9 cellular contexts compared by ENCODE assay signal in genomic region chr5:179827684-179828083, GRCh38. TPM values are rescaled to one million over a fixed set of nuclear protein-coding genes. Genes with fewer than 3 reads are reported as not detected.
DNase-seq lines count a peak whose midpoint lies in the region; ATAC-seq, FAIRE-seq and TF ChIP-seq lines count a peak whose summit lies in the region.
"Had no signal": no experiment of that assay in that cellular context is flagged by ENCODE, and none has a peak within 500 bp of the region (broad histone marks: within the 10 kb centered on the region; RNA-seq: fewer than 3 reads in every experiment).

No MANE protein-coding gene starts in this region.

- peaks cover 26 to 43% of the 10 kb centered on the region in 2 experiments for H3K36me3 ChIP-seq in GM12878 (ENCODE audit: control insufficient read depth in 2 of 2, insufficient read depth in 2 of 2, low read length in 1 of 2)

- POLR2A ChIA-PET in GM12878 (lab: Charles Lee): interaction anchor here (1.1 kb wide), 2 partner anchors 9 to 28 kb away, joined by 4 to 6 read pairs; no protein-coding TSS in a partner anchor

- no peak overlapping the region for H3K4me2 ChIP-seq in GM12878 (ENCODE audit: control insufficient read depth, insufficient read depth)

- H3K9ac ChIP-seq in GM12878 (ENCODE audit: control insufficient read depth, insufficient read depth, low read length): no peak overlapping the region

- CTCF ChIA-PET in GM12878 (lab: Yijun Ruan, JAX): no interaction called here

- no peak for FAIRE-seq in GM12878 (lab: Jason Lieb, UNC)
- FAIRE-seq: TTC549 had no signal

- H3K4me3 ChIP-seq in GM12878: no peak overlapping the region

- peaks cover 0 to 2% (median 0%) of the 10 kb centered on the region in 7 donors for H3K9me3 Mint-ChIP-seq in CD14-positive monocyte
- H3K9me3 Mint-ChIP-seq in natural killer cell treated with Interleukin-12 subunit alpha and Interleukin-12 subunit beta and Interleukin-15 and Interleukin-18, amount 100 ng/mL, for 72 hours: no peaks in the 10 kb centered on the region

- no peaks in the 10 kb centered on the region for H3K27me3 ChIP-seq in GM12878 (replicated peaks in 1 of 2; ENCODE audit: control insufficient read depth in 2 of 2, insufficient read depth in 2 of 2, low read length in 1 of 2)

- ATAC-seq in GM12878 (peak; percentile 55), HG03095 (IDR thresholded peaks at IDR 0.05; ENCODE audit: unreplicated experiment) (no peak), HG02885 (IDR thresholded peaks at IDR 0.05; ENCODE audit: poor library complexity, unreplicated experiment) (no peak)
- peak in 1 of 2 donors; percentile 35 for ATAC-seq in natural killer cell treated with Interleukin-12 subunit alpha and Interleukin-12 subunit beta and Interleukin-15 and Interleukin-18, amount 100 ng/mL, for 72 hours

- peaks cover 93 to 99% of the 10 kb centered on the region in 2 donors for H3K36me3 Mint-ChIP-seq in CD14-positive monocyte
- peaks cover 26% of the 10 kb centered on the region for H3K36me3 Mint-ChIP-seq in natural killer cell treated with Interleukin-12 subunit alpha and Interleukin-12 subunit beta and Interleukin-15 and Interleukin-18, amount 100 ng/mL, for 72 hours

- 68% methylated on average over 9 of the region's 9 CpGs for WGBS in GM12878 (ENCODE audit: insufficient coverage, insufficient replicate concordance, low lambda C conversion rate, missing lambda C conversion rate)

- intact Hi-C loops in CD14-positive monocyte (cut with micrococcal nuclease) (loop anchor here in 1 of 2 donors (10.0 kb wide), 2 partner anchors 147 to 203 kb away; partner anchors contain the start of gene HNRNPH1), GM12878 (cut with micrococcal nuclease; ENCODE audit: unreplicated experiment) (no loop called here)

- DNase-seq in CD14-positive monocyte (ENCODE audit: low spot score): peak; percentile 88
- peak; percentile 86 for DNase-seq in NOMO-1 treated with dmso at 0.1 percent for 144 hours (lab: John Stamatoyannopoulos, UW; ENCODE audit: unreplicated experiment)
- DNase-seq in GM12878 (ENCODE audit: low read depth, low spot score): no peak
- no peak for DNase-seq in natural killer cell treated with Interleukin-12 subunit alpha and Interleukin-12 subunit beta and Interleukin-15 and Interleukin-18, amount 100 ng/mL, for 72 hours (ENCODE audit: low spot score)
- no peak for DNase-seq in NCI-H1048 (lab: John Stamatoyannopoulos, UW)
- no peak for DNase-seq in mesenteric fat pad (ENCODE audit: low spot score)

- H3K4me1 ChIP-seq in GM12878 (ENCODE audit: control insufficient read depth, insufficient read depth, low read length): 0 out of 2 replicates have a peak, but pooled peaks cover 2% of the 10 kb centered on the region

- TF ChIP-seq RAD21 in GM12878 (IDR thresholded peaks at IDR 0.05; ENCODE audit: insufficient read depth, low read depth, low read length): no peak

- peaks cover 6% of the 10 kb centered on the region for H3K79me2 ChIP-seq in GM12878 (ENCODE audit: control insufficient read depth, insufficient read depth, low read length)

- no peak overlapping the region for H3K27ac ChIP-seq in GM12878 (ENCODE audit: control insufficient read depth, insufficient read depth)

- H4K20me1 ChIP-seq in GM12878 (ENCODE audit: control insufficient read depth, insufficient read depth): peaks cover 8% of the 10 kb centered on the region

- peak; percentile 52; the same call in 1 of the 2 replicates for TF ChIP-seq POLR2A in GM12878 (IDR thresholded peaks at IDR 0.05; ENCODE audit: low read depth, low read length)

- H3K9me3 ChIP-seq in GM12878 (replicated peaks; ENCODE audit: control insufficient read depth, insufficient read depth, low read length): no peaks in the 10 kb centered on the region

- H3K27me3 Mint-ChIP-seq in CD14-positive monocyte (ENCODE audit: low read depth in 3 of 3): peaks cover 0 to 1% (median 0%) of the 10 kb centered on the region in 3 donors
- no peaks in the 10 kb centered on the region for H3K27me3 Mint-ChIP-seq in natural killer cell treated with Interleukin-12 subunit alpha and Interleukin-12 subunit beta and Interleukin-15 and Interleukin-18, amount 100 ng/mL, for 72 hours

- SMC1A ChIA-PET in GM12878 (lab: Charles Lee; ENCODE audit: uncharacterized antibody, unreplicated experiment): interaction anchor here (0.6 to 0.9 kb wide), 2 partner anchors 9 to 31 kb away, joined by 3 read pairs; no protein-coding TSS in a partner anchor

- in situ Hi-C loops in GM12878 (cut with MboI): no loop called here

- H3K27ac Mint-ChIP-seq in CD14-positive monocyte: peak overlapping the region; percentile 86 to 94 (median 92)
- peak overlapping the region; percentile 10 to 63 for H3K27ac Mint-ChIP-seq in natural killer cell treated with Interleukin-12 subunit alpha and Interleukin-12 subunit beta and Interleukin-15 and Interleukin-18, amount 100 ng/mL, for 72 hours

- peak overlapping the region; percentile 43 to 53 for H3K4me3 Mint-ChIP-seq in CD14-positive monocyte
- H3K4me3 Mint-ChIP-seq in natural killer cell treated with Interleukin-12 subunit alpha and Interleukin-12 subunit beta and Interleukin-15 and Interleukin-18, amount 100 ng/mL, for 72 hours: no peak overlapping the region

- H2AFZ ChIP-seq in GM12878 (ENCODE audit: control insufficient read depth, low read depth, low read length): no peak overlapping the region

- RAD21 ChIA-PET in GM12878 (lab: Charles Lee; ENCODE audit: unreplicated experiment): no interaction called here

- no TSS peak for BruUV-seq in GM12878 (replicated peaks; lab: Mats Ljungman, UMichigan)

- no peak for TF ChIP-seq EP300 in GM12878 (IDR thresholded peaks at IDR 0.05; ENCODE audit: borderline replicate concordance in 1 of 2, control insufficient read depth in 1 of 2, low read depth in 2 of 2, low read length in 2 of 2)

- TF ChIP-seq CTCF in CD14-positive monocyte (IDR thresholded peaks at IDR 0.05) (peak; percentile 14), GM12878 (IDR thresholded peaks at IDR 0.05 in 2 of 3, conservative IDR thresholded peaks at IDR 0.05 in 1 of 3; ENCODE audit: control insufficient read depth in 2 of 3, extremely low read depth in 1 of 3, insufficient read depth in 1 of 3, low read depth in 3 of 3, low read length in 3 of 3) (peak in 1 of 3 experiments; percentile 14; a peak in 2 of 6 replicates)

- H3K4me1 Mint-ChIP-seq in CD14-positive monocyte: peaks cover 41% of the 10 kb centered on the region
- H3K4me1 Mint-ChIP-seq in natural killer cell treated with Interleukin-12 subunit alpha and Interleukin-12 subunit beta and Interleukin-15 and Interleukin-18, amount 100 ng/mL, for 72 hours (ENCODE audit: low read depth in 2 of 2): peaks cover 26 to 49% of the 10 kb centered on the region in 2 donors

RNA-seq across cellular contexts. Expression of gene SQSTM1, which starts 7.0 kb away (rescaled TPM):
- 100 to 1,000 TPM; 275 to 312 TPM for polyA plus RNA-seq in CD14-positive monocyte
- total RNA-seq in GM12878 (2013; cell fraction: nucleolus; rRNA removed): 109 and 123 TPM in 2 replicates
- total RNA-seq in GM12878 (2014; rRNA removed): 127 and 138 TPM in 2 replicates
- total RNA-seq in GM12878 (2014; rRNA removed; fragmentation: Illumina TruSeq; extraction: Trizol): 43.7 and 45.0 TPM in 2 replicates
- 105 and 106 TPM in 2 replicates for total RNA-seq in GM12878 (2021)
- polyA plus RNA-seq in GM12878 (2011; ENCODE audit: low read depth): 45.8 TPM
- 33.6 and 53.8 TPM in 2 replicates for polyA plus RNA-seq in GM12878 (2011; rRNA removed)
- 81.2 and 91.2 TPM in 2 replicates for polyA plus RNA-seq in GM12878 (2011; cell fraction: cytosol; rRNA removed)
- polyA plus RNA-seq in GM12878 (2011; cell fraction: nucleus; rRNA removed): 114 and 124 TPM in 2 replicates
- polyA plus RNA-seq in GM12878 (2012): 128 and 145 TPM in 2 replicates
- 23.8 and 54.0 TPM in 2 replicates for polyA plus RNA-seq in GM12878 (2014; fragmentation: Illumina TruSeq; extraction: Trizol)
- 1 to 10 TPM; 6.3 to 8.1 TPM for polyA plus RNA-seq in GM12878 (2014; fragmentation: Nextera tagmentation; extraction: Ambion mirVana)
- polyA plus RNA-seq in GM12878 (2014; rRNA removed): 70.1 and 75.3 TPM in 2 replicates
- polyA plus RNA-seq in GM12878 (2016; fragmentation: Nextera tagmentation; extraction: Ambion mirVana): 100 to 1,000 TPM; 117 to 127 TPM
- polyA minus RNA-seq in GM12878 (2011; rRNA and poly(A)+ RNA removed): 32.2 and 65.4 TPM in 2 replicates
- polyA minus RNA-seq in GM12878 (2011; cell fraction: cytosol; rRNA and poly(A)+ RNA removed): 73.9 and 76.5 TPM in 2 replicates
- 135 and 203 TPM in 2 replicates for polyA minus RNA-seq in GM12878 (2011; cell fraction: nucleus; rRNA and poly(A)+ RNA removed)
- total RNA-seq in natural killer cell treated with Interleukin-12 subunit alpha and Interleukin-12 subunit beta and Interleukin-15 and Interleukin-18, amount 100 ng/mL, for 72 hours: 100 to 1,000 TPM; 218 to 332 TPM
- 600 TPM for total RNA-seq in mesenteric fat pad

RNA-seq across cellular contexts. Expression of gene MGAT4B, which starts 21.0 kb away (rescaled TPM):
- polyA plus RNA-seq in CD14-positive monocyte (10 to 100 TPM; 12.4 to 14.3 TPM), GM12878 (2011; rRNA removed) (24.5 and 42.8 TPM in 2 replicates), GM12878 (2014; fragmentation: Illumina TruSeq; extraction: Trizol) (27.2 and 33.3 TPM in 2 replicates), GM12878 (2014; fragmentation: Nextera tagmentation; extraction: Ambion mirVana) (under 1 TPM in 1 of 2 experiments, not detected in 1; 0.60 TPM), GM12878 (2014; rRNA removed) (59.3 and 69.7 TPM in 2 replicates), GM12878 (2016; fragmentation: Nextera tagmentation; extraction: Ambion mirVana) (1 to 10 TPM; 7.6 to 8.3 TPM)
- total RNA-seq in GM12878 (2013; cell fraction: nucleolus; rRNA removed): 94.1 and 97.6 TPM in 2 replicates
- total RNA-seq in GM12878 (2014; rRNA removed) (44.7 and 46.0 TPM in 2 replicates), GM12878 (2014; rRNA removed; fragmentation: Illumina TruSeq; extraction: Trizol) (25.2 and 34.4 TPM in 2 replicates), GM12878 (2021) (66.2 and 82.5 TPM in 2 replicates), mesenteric fat pad (87.6 TPM)
- polyA plus RNA-seq in GM12878 (2011; ENCODE audit: low read depth): 24.6 TPM
- polyA plus RNA-seq in GM12878 (2011; cell fraction: cytosol; rRNA removed): 57.3 and 70.6 TPM in 2 replicates
- polyA plus RNA-seq in GM12878 (2011; cell fraction: nucleus; rRNA removed): 263 and 274 TPM in 2 replicates
- polyA plus RNA-seq in GM12878 (2012): 44.2 and 50.9 TPM in 2 replicates
- 41.5 and 69.5 TPM in 2 replicates for polyA minus RNA-seq in GM12878 (2011; rRNA and poly(A)+ RNA removed)
- 23.1 and 28.3 TPM in 2 replicates for polyA minus RNA-seq in GM12878 (2011; cell fraction: cytosol; rRNA and poly(A)+ RNA removed)
- polyA minus RNA-seq in GM12878 (2011; cell fraction: nucleus; rRNA and poly(A)+ RNA removed): 83.3 and 122 TPM in 2 replicates
- 100 to 1,000 TPM in 1 of 2 donors, 10 to 100 TPM in 1; 73.2 to 105 TPM for total RNA-seq in natural killer cell treated with Interleukin-12 subunit alpha and Interleukin-12 subunit beta and Interleukin-15 and Interleukin-18, amount 100 ng/mL, for 72 hours

RNA-seq across cellular contexts. Expression of gene MRNIP, which starts 30.9 kb away (rescaled TPM):
- polyA plus RNA-seq in CD14-positive monocyte: 1 to 10 TPM; 1.2 to 1.4 TPM
- 156 and 160 TPM in 2 replicates for total RNA-seq in GM12878 (2013; cell fraction: nucleolus; rRNA removed)
- total RNA-seq in GM12878 (2014; rRNA removed): 16.2 and 17.7 TPM in 2 replicates
- 7.8 and 10.5 TPM in 2 replicates for total RNA-seq in GM12878 (2014; rRNA removed; fragmentation: Illumina TruSeq; extraction: Trizol)
- total RNA-seq in GM12878 (2021): 13.3 and 17.4 TPM in 2 replicates
- polyA plus RNA-seq in GM12878 (2011; ENCODE audit: low read depth): 15.8 TPM
- 30.4 and 30.9 TPM in 2 replicates for polyA plus RNA-seq in GM12878 (2011; rRNA removed)
- polyA plus RNA-seq in GM12878 (2011; cell fraction: cytosol; rRNA removed): 35.9 and 43.8 TPM in 2 replicates
- 161 and 182 TPM in 2 replicates for polyA plus RNA-seq in GM12878 (2011; cell fraction: nucleus; rRNA removed)
- polyA plus RNA-seq in GM12878 (2012): 21.8 and 22.8 TPM in 2 replicates
- 9.7 and 12.3 TPM in 2 replicates for polyA plus RNA-seq in GM12878 (2014; fragmentation: Illumina TruSeq; extraction: Trizol)
- 10 to 100 TPM in 1 of 2 experiments, 1 to 10 TPM in 1; 2.4 to 13.6 TPM for polyA plus RNA-seq in GM12878 (2014; fragmentation: Nextera tagmentation; extraction: Ambion mirVana)
- polyA plus RNA-seq in GM12878 (2014; rRNA removed): 28.3 and 28.9 TPM in 2 replicates
- polyA plus RNA-seq in GM12878 (2016; fragmentation: Nextera tagmentation; extraction: Ambion mirVana): 10 to 100 TPM; 10.0 to 12.7 TPM
- polyA minus RNA-seq in GM12878 (2011; rRNA and poly(A)+ RNA removed): 9.7 and 17.6 TPM in 2 replicates
- polyA minus RNA-seq in GM12878 (2011; cell fraction: cytosol; rRNA and poly(A)+ RNA removed): 4.4 and 5.6 TPM in 2 replicates
- 15.0 and 23.3 TPM in 2 replicates for polyA minus RNA-seq in GM12878 (2011; cell fraction: nucleus; rRNA and poly(A)+ RNA removed)
- total RNA-seq in natural killer cell treated with Interleukin-12 subunit alpha and Interleukin-12 subunit beta and Interleukin-15 and Interleukin-18, amount 100 ng/mL, for 72 hours: 10 to 100 TPM; 15.9 to 25.2 TPM
- total RNA-seq in mesenteric fat pad: 17.3 TPM

RNA-seq across cellular contexts. Expression of gene LTC4S, which starts 33.9 kb away (rescaled TPM):
- polyA plus RNA-seq in CD14-positive monocyte: under 1 TPM; 0.65 to 0.69 TPM
- 1.1 and 1.8 TPM in 2 replicates for total RNA-seq in GM12878 (2013; cell fraction: nucleolus; rRNA removed)
- total RNA-seq in GM12878 (2014; rRNA removed): 1.1 and 1.8 TPM in 2 replicates
- not detected in 2 replicates for total RNA-seq in GM12878 (2014; rRNA removed; fragmentation: Illumina TruSeq; extraction: Trizol)
- total RNA-seq in GM12878 (2021): 2.0 and 3.6 TPM in 2 replicates
- polyA plus RNA-seq in GM12878 (2011; ENCODE audit: low read depth): not detected
- not detected in 2 replicates for polyA plus RNA-seq in GM12878 (2011; rRNA removed)
- polyA plus RNA-seq in GM12878 (2011; cell fraction: cytosol; rRNA removed): 0.13 and 0.20 TPM in 2 replicates
- polyA plus RNA-seq in GM12878 (2011; cell fraction: nucleus; rRNA removed): 0.33 and 0.50 TPM in 2 replicates
- polyA plus RNA-seq in GM12878 (2012): 0.66 TPM in 1 of 2 replicates, not detected in the other
- not detected in 2 replicates for polyA plus RNA-seq in GM12878 (2014; fragmentation: Illumina TruSeq; extraction: Trizol)
- not detected for polyA plus RNA-seq in GM12878 (2014; fragmentation: Nextera tagmentation; extraction: Ambion mirVana)
- 1.6 and 2.0 TPM in 2 replicates for polyA plus RNA-seq in GM12878 (2014; rRNA removed)
- 1 to 10 TPM in 1 of 2 experiments, under 1 TPM in 1; 0.78 to 1.3 TPM for polyA plus RNA-seq in GM12878 (2016; fragmentation: Nextera tagmentation; extraction: Ambion mirVana)
- polyA minus RNA-seq in GM12878 (2011; rRNA and poly(A)+ RNA removed): not detected in 2 replicates
- not detected in 2 replicates for polyA minus RNA-seq in GM12878 (2011; cell fraction: cytosol; rRNA and poly(A)+ RNA removed)
- polyA minus RNA-seq in GM12878 (2011; cell fraction: nucleus; rRNA and poly(A)+ RNA removed): 0.73 and 0.77 TPM in 2 replicates
- 1 to 10 TPM; 2.9 to 4.0 TPM for total RNA-seq in natural killer cell treated with Interleukin-12 subunit alpha and Interleukin-12 subunit beta and Interleukin-15 and Interleukin-18, amount 100 ng/mL, for 72 hours
- total RNA-seq in mesenteric fat pad: 9.6 TPM

Comparison
In these comparisons a context has a peak if more than half of its experiments do, and no peak if none do; other contexts are left out.
1. DNase-seq: peak in CD14-positive monocyte (single experiment) and NOMO-1 treated with dmso at 0.1 percent for 144 hours (single experiment); none in GM12878 (single experiment), natural killer cell treated with Interleukin-12 subunit alpha and Interleukin-12 subunit beta and Interleukin-15 and Interleukin-18, amount 100 ng/mL, for 72 hours (single experiment), NCI-H1048 (single experiment) and mesenteric fat pad (single experiment).